In the genomic region with DNA sequence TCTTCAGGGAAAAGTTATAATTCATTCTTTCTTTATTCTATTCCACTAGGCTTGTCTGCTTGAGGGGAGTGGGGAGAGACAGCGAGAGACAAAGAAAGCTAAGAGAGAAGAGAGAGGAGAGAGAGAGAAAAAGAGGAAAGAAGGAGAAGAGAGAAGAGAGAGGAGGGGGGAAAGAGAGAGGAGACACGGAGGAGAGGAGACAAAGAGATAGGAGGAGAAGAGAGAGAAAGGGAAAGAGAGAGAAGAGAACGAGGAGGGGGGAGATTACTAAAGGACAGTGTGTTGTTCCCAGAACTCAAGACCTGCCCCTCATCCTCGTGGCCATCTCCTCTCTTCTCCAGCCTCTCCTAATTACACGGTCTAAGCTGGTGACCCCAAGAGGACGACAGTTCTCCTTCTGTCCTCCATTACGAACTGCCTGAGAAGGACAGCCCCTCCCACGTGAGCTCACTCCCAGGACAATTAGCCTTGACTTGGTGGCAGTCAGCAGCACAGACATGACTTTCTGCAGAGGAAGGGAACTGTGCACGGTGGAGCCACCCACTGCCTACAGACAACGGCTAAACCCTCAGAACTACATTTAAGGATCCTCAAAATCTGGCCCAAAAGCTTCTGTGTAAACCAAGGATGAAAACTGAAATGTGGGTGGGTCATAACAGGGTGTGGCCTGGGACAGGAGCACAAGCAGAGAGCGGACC, we compare ENCODE assay signal across 28 cellular contexts.
"Had no signal": no experiment of that assay in that cellular context is flagged by ENCODE, and none has a peak within 500 bp of the region (broad histone marks: within the 10 kb centered on the region; RNA-seq: fewer than 3 reads in every experiment).

No MANE protein-coding gene starts in this region.

- H3K4me3 Mint-ChIP-seq: activated CD4-positive, alpha-beta memory T cell treated with anti-CD3 and anti-CD28 coated beads for 36 hours; activated CD4-positive, alpha-beta T cell treated with anti-CD3 and anti-CD28 coated beads, Interleukin-2, amount 10 ng/mL, durations not matched to agents 24 days and 14 days; activated naive CD4-positive, alpha-beta T cell treated with anti-CD3 and anti-CD28 coated beads, Interleukin-2, amount 10 ng/mL, durations not matched to agents 7 days and 5 days; activated naive CD8-positive, alpha-beta T cell treated with anti-CD3 and anti-CD28 coated beads, Interleukin-2, amount 10 ng/mL, durations not matched to agents 7 days and 5 days; activated T-helper 1 cell treated with anti-CD3 and anti-CD28 coated beads, Interleukin-12 subunit alpha, Interleukin-12 subunit beta, Interleukin-2, Interleukin-4 antibody, amounts not matched to agents 30 ng/mL and 10 ng/mL and 1 ng/mL, durations not matched to agents 14 hours and 24 hours and 36 hours; immature natural killer cell; memory B cell; naive thymus-derived CD8-positive, alpha-beta T cell; stimulated activated effector memory CD8-positive, alpha-beta T cell treated with anti-CD3 and anti-CD28 coated beads, Interleukin-12 subunit alpha, Interleukin-12 subunit beta, amount 100 ng/mL, for 72 hours; stimulated activated naive CD8-positive, alpha-beta T cell treated with anti-CD3 and anti-CD28 coated beads, Interleukin-15, amount 100 ng/mL, for 72 hours; T-helper 1 cell treated with Interleukin-12 subunit alpha and Interleukin-12 subunit beta and Interleukin-4 antibody, amounts not matched to agents 30 μg/mL and 1 μg/mL, for 36 hours had no signal

- H3K4me1 Mint-ChIP-seq: activated CD4-positive, alpha-beta T cell treated with anti-CD3 and anti-CD28 coated beads, Interleukin-2, amount 10 ng/mL, durations not matched to agents 24 days and 14 days; activated naive CD4-positive, alpha-beta T cell treated with anti-CD3 and anti-CD28 coated beads, Interleukin-2, amount 10 ng/mL, durations not matched to agents 7 days and 5 days; activated naive CD8-positive, alpha-beta T cell treated with anti-CD3 and anti-CD28 coated beads, Interleukin-2, amount 10 ng/mL, durations not matched to agents 7 days and 5 days; immature natural killer cell; naive thymus-derived CD8-positive, alpha-beta T cell; stimulated activated effector memory CD8-positive, alpha-beta T cell treated with anti-CD3 and anti-CD28 coated beads, Interleukin-12 subunit alpha, Interleukin-12 subunit beta, amount 100 ng/mL, for 72 hours; stimulated activated naive CD8-positive, alpha-beta T cell treated with anti-CD3 and anti-CD28 coated beads, Interleukin-15, amount 100 ng/mL, for 72 hours had no signal

- ATAC-seq: activated CD4-positive, CD25-positive, alpha-beta regulatory T cell treated with anti-CD3 and anti-CD28 coated beads, Interleukin-2, amount 50 U/mL, for 24 hours; left colon; naive thymus-derived CD8-positive, alpha-beta T cell; stimulated activated effector memory CD8-positive, alpha-beta T cell treated with anti-CD3 and anti-CD28 coated beads, Interleukin-12 subunit alpha, Interleukin-12 subunit beta, amount 100 ng/mL, for 72 hours; stimulated activated naive CD8-positive, alpha-beta T cell treated with anti-CD3 and anti-CD28 coated beads, Interleukin-15, amount 100 ng/mL, for 72 hours had no signal

- H3K9me3 Mint-ChIP-seq: activated CD4-positive, alpha-beta memory T cell treated with anti-CD3 and anti-CD28 coated beads for 36 hours; activated CD4-positive, alpha-beta T cell treated with anti-CD3 and anti-CD28 coated beads, Interleukin-2, amount 10 ng/mL, durations not matched to agents 24 days and 14 days; activated naive CD4-positive, alpha-beta T cell treated with anti-CD3 and anti-CD28 coated beads, Interleukin-2, amount 10 ng/mL, durations not matched to agents 7 days and 5 days; activated T-helper 1 cell treated with anti-CD3 and anti-CD28 coated beads, Interleukin-12 subunit alpha, Interleukin-12 subunit beta, Interleukin-2, Interleukin-4 antibody, amounts not matched to agents 30 ng/mL and 10 ng/mL and 1 ng/mL, durations not matched to agents 14 hours and 24 hours and 36 hours; immature natural killer cell; stimulated activated effector memory CD8-positive, alpha-beta T cell treated with anti-CD3 and anti-CD28 coated beads, Interleukin-12 subunit alpha, Interleukin-12 subunit beta, amount 100 ng/mL, for 72 hours; stimulated activated naive CD8-positive, alpha-beta T cell treated with anti-CD3 and anti-CD28 coated beads, Interleukin-15, amount 100 ng/mL, for 72 hours; T-helper 1 cell treated with Interleukin-12 subunit alpha and Interleukin-12 subunit beta and Interleukin-4 antibody, amounts not matched to agents 30 μg/mL and 1 μg/mL, for 36 hours had no signal

- DNase-seq: activated CD4-positive, alpha-beta memory T cell treated with anti-CD3 and anti-CD28 coated beads for 36 hours; activated CD4-positive, alpha-beta T cell treated with anti-CD3 and anti-CD28 coated beads, Interleukin-2, amount 10 ng/mL, durations not matched to agents 24 days and 14 days; activated CD8-positive, alpha-beta memory T cell treated with anti-CD3 and anti-CD28 coated beads, Interleukin-2, amount 50 U/mL, for 4 hours; activated gamma-delta T cell; activated naive CD4-positive, alpha-beta T cell treated with anti-CD3 and anti-CD28 coated beads, Interleukin-2, amount 10 ng/mL, durations not matched to agents 7 days and 5 days; activated naive CD8-positive, alpha-beta T cell treated with anti-CD3 and anti-CD28 coated beads, Interleukin-2, amount 10 ng/mL, durations not matched to agents 7 days and 5 days; activated T-cell treated with anti-CD3 and anti-CD28 coated beads, Interleukin-2, amount 50 U/mL, for 1 hour; amniotic stem cell; caudate nucleus; cortex of kidney; head of caudate nucleus; hippocampal formation; immature natural killer cell; kidney; left colon; naive thymus-derived CD8-positive, alpha-beta T cell; stimulated activated CD4-positive, alpha-beta T cell treated with anti-CD3 and anti-CD28 coated beads, Interleukin-12 subunit alpha, Interleukin-12 subunit beta, amount 100 ng/mL, for 4 hours; stimulated activated CD4-positive, alpha-beta T cell treated with anti-CD3 and anti-CD28 coated beads, Interleukin-4, amount 100 ng/mL, for 1 hour; stimulated activated naive CD8-positive, alpha-beta T cell treated with anti-CD3 and anti-CD28 coated beads, Interleukin-15, amount 100 ng/mL, for 72 hours; substantia nigra; T-helper 9 cell; upper lobe of left lung; WERI-Rb-1 had no signal

- H3K36me3 Mint-ChIP-seq: activated CD4-positive, alpha-beta memory T cell treated with anti-CD3 and anti-CD28 coated beads for 36 hours; activated naive CD4-positive, alpha-beta T cell treated with anti-CD3 and anti-CD28 coated beads, Interleukin-2, amount 10 ng/mL, durations not matched to agents 7 days and 5 days; activated naive CD8-positive, alpha-beta T cell treated with anti-CD3 and anti-CD28 coated beads, Interleukin-2, amount 10 ng/mL, durations not matched to agents 7 days and 5 days; immature natural killer cell; stimulated activated effector memory CD8-positive, alpha-beta T cell treated with anti-CD3 and anti-CD28 coated beads, Interleukin-12 subunit alpha, Interleukin-12 subunit beta, amount 100 ng/mL, for 72 hours had no signal

- H3K27ac Mint-ChIP-seq: activated CD4-positive, alpha-beta memory T cell treated with anti-CD3 and anti-CD28 coated beads for 36 hours; activated CD4-positive, alpha-beta T cell treated with anti-CD3 and anti-CD28 coated beads, Interleukin-2, amount 10 ng/mL, durations not matched to agents 24 days and 14 days; activated naive CD4-positive, alpha-beta T cell treated with anti-CD3 and anti-CD28 coated beads, Interleukin-2, amount 10 ng/mL, durations not matched to agents 7 days and 5 days; activated naive CD8-positive, alpha-beta T cell treated with anti-CD3 and anti-CD28 coated beads, Interleukin-2, amount 10 ng/mL, durations not matched to agents 7 days and 5 days; activated T-helper 1 cell treated with anti-CD3 and anti-CD28 coated beads, Interleukin-12 subunit alpha, Interleukin-12 subunit beta, Interleukin-2, Interleukin-4 antibody, amounts not matched to agents 30 ng/mL and 10 ng/mL and 1 ng/mL, durations not matched to agents 14 hours and 24 hours and 36 hours; immature natural killer cell; memory B cell; naive thymus-derived CD8-positive, alpha-beta T cell; stimulated activated effector memory CD8-positive, alpha-beta T cell treated with anti-CD3 and anti-CD28 coated beads, Interleukin-12 subunit alpha, Interleukin-12 subunit beta, amount 100 ng/mL, for 72 hours; stimulated activated naive CD8-positive, alpha-beta T cell treated with anti-CD3 and anti-CD28 coated beads, Interleukin-15, amount 100 ng/mL, for 72 hours; T-helper 1 cell treated with Interleukin-12 subunit alpha and Interleukin-12 subunit beta and Interleukin-4 antibody, amounts not matched to agents 30 μg/mL and 1 μg/mL, for 36 hours had no signal
